In genomic region chr7:157828190-157828589, GRCh38 we compare ENCODE assay signal across 20 cellular contexts.
DNase-seq lines count a peak whose midpoint lies in the region; ATAC-seq lines count a peak whose summit lies in the region.
"Had no signal": no experiment of that assay in that cellular context is flagged by ENCODE, and none has a peak within 500 bp of the region (broad histone marks: within the 10 kb centered on the region; RNA-seq: fewer than 3 reads in every experiment).

No MANE protein-coding gene starts in this region.

- H4K91ac ChIP-seq in mesenchymal stem cell (ENCODE audit: low read length): no peak overlapping the region

- no peak overlapping the region for H2BK5ac ChIP-seq in mesenchymal stem cell (ENCODE audit: low read depth, low read length, poor library complexity, severe bottlenecking)

- no peak overlapping the region for H3K23ac ChIP-seq in mesenchymal stem cell (ENCODE audit: low read length in 2 of 2)

- H3K27ac ChIP-seq in naive thymus-derived CD4-positive, alpha-beta T cell (ENCODE audit: low read depth, low read length): no peak overlapping the region
- H3K27ac ChIP-seq in mesenchymal stem cell (ENCODE audit: low read length, poor library complexity, severe bottlenecking): no peak overlapping the region

- H3K4me2 ChIP-seq in mesenchymal stem cell (ENCODE audit: low read length, poor library complexity, severe bottlenecking): no peak overlapping the region
- H3K4me2 ChIP-seq: GM23338 had no signal

- WGBS in mesenchymal stem cell: 84% methylated on average over 13 of the region's 13 CpGs

- H2AFZ ChIP-seq in mesenchymal stem cell (ENCODE audit: low read depth, low read length): no peak overlapping the region
- H2AFZ ChIP-seq: GM23338 had no signal

- no peak overlapping the region for H3K4me3 Mint-ChIP-seq in activated naive CD4-positive, alpha-beta T cell treated with anti-CD3 and anti-CD28 coated beads, Interleukin-2, amount 10 ng/mL, durations not matched to agents 7 days and 5 days
- peak overlapping the region; percentile 36 for H3K4me3 Mint-ChIP-seq in T-helper 17 cell
- peak overlapping the region in 7 of 10 donors; percentile 19 to 80 (median 57) for H3K4me3 Mint-ChIP-seq in naive thymus-derived CD4-positive, alpha-beta T cell
- H3K4me3 Mint-ChIP-seq: GM23338, HFFc6, IgD-negative memory B cell had no signal

- no peak overlapping the region for H2BK15ac ChIP-seq in mesenchymal stem cell (ENCODE audit: low read depth, poor library complexity, severe bottlenecking)

- no peak overlapping the region for H3K9ac ChIP-seq in mesenchymal stem cell (ENCODE audit: low read length)

- no peak for DNase-seq in activated naive CD4-positive, alpha-beta T cell treated with anti-CD3 and anti-CD28 coated beads, Interleukin-2, amount 10 ng/mL, durations not matched to agents 7 days and 5 days
- no peak for DNase-seq in activated naive CD4-positive, alpha-beta T cell treated with anti-CD3 and anti-CD28 coated beads, Interleukin-2, amount 50 U/mL, for 16 hours
- DNase-seq in T-helper 17 cell (no peak), NCI-H187 (lab: John Stamatoyannopoulos, UW) (no peak), mesenchymal stem cell (no peak)
- DNase-seq in naive thymus-derived CD4-positive, alpha-beta T cell: no peak
- DNase-seq: ACHN, BE2C, C1 segment of cervical spinal cord, DMS153, DMS79, GDM1, H7, HFFc6 had no signal

- H3K18ac ChIP-seq in mesenchymal stem cell (ENCODE audit: low read depth in 1 of 2, low read length in 2 of 2): no peak overlapping the region

- no peak overlapping the region for H2BK120ac ChIP-seq in mesenchymal stem cell (ENCODE audit: low read depth, low read length)

- no peak overlapping the region for H3K14ac ChIP-seq in mesenchymal stem cell (ENCODE audit: low read length in 2 of 2)

- H2BK12ac ChIP-seq in mesenchymal stem cell (ENCODE audit: low read length in 2 of 2): no peak overlapping the region

- H3K79me1 ChIP-seq in mesenchymal stem cell (replicated peaks; ENCODE audit: low read length, poor library complexity, severe bottlenecking): no peaks in the 10 kb centered on the region

- H4K8ac ChIP-seq in mesenchymal stem cell (ENCODE audit: low read length): no peak overlapping the region

- H3K27me3 ChIP-seq in naive thymus-derived CD4-positive, alpha-beta T cell (ENCODE audit: control insufficient read depth in 2 of 2, insufficient read depth in 2 of 2, low read length in 2 of 2): no peaks in the 10 kb centered on the region
- no peaks in the 10 kb centered on the region for H3K27me3 ChIP-seq in mesenchymal stem cell (ENCODE audit: control insufficient read depth in 1 of 2, insufficient read depth in 1 of 2, low read length in 2 of 2)
- H3K27me3 ChIP-seq: BE2C had no signal

- H3K36me3 Mint-ChIP-seq in activated naive CD4-positive, alpha-beta T cell treated with anti-CD3 and anti-CD28 coated beads, Interleukin-2, amount 10 ng/mL, durations not matched to agents 7 days and 5 days: no peaks in the 10 kb centered on the region
- H3K36me3 Mint-ChIP-seq in T-helper 17 cell (ENCODE audit: low read depth): no peaks in the 10 kb centered on the region
- H3K36me3 Mint-ChIP-seq in naive thymus-derived CD4-positive, alpha-beta T cell: no peaks in the 10 kb centered on the region
- H3K36me3 Mint-ChIP-seq: CD4-positive, alpha-beta memory T cell had no signal

- H3K4me1 Mint-ChIP-seq in activated naive CD4-positive, alpha-beta T cell treated with anti-CD3 and anti-CD28 coated beads, Interleukin-2, amount 10 ng/mL, durations not matched to agents 7 days and 5 days: peaks cover 28% of the 10 kb centered on the region
- H3K4me1 Mint-ChIP-seq in T-helper 17 cell: peaks cover 8% of the 10 kb centered on the region
- H3K4me1 Mint-ChIP-seq in naive thymus-derived CD4-positive, alpha-beta T cell: peaks cover 9 to 62% (median 45%) of the 10 kb centered on the region in 7 donors
- H3K4me1 Mint-ChIP-seq: GM23338, IgD-negative memory B cell had no signal

- H3K27ac Mint-ChIP-seq in activated naive CD4-positive, alpha-beta T cell treated with anti-CD3 and anti-CD28 coated beads, Interleukin-2, amount 10 ng/mL, durations not matched to agents 7 days and 5 days: peak overlapping the region; percentile 4
- no peak overlapping the region for H3K27ac Mint-ChIP-seq in T-helper 17 cell
- peak overlapping the region in 8 of 9 donors; percentile 28 to 91 (median 78) for H3K27ac Mint-ChIP-seq in naive thymus-derived CD4-positive, alpha-beta T cell
- H3K27ac Mint-ChIP-seq: GM23338, HFFc6, IgD-negative memory B cell had no signal

- H2AK5ac ChIP-seq in mesenchymal stem cell (ENCODE audit: low read length, severe bottlenecking): no peak overlapping the region

- CTCF ChIA-PET in activated naive CD4-positive, alpha-beta T cell treated with anti-CD3 and anti-CD28 coated beads, Interleukin-2, amount 10 ng/mL, durations not matched to agents 7 days and 5 days (lab: Charles Lee): interaction anchor here (0.7 kb wide), 1 partner anchor 17 kb away, joined by 3 read pairs; no protein-coding TSS in a partner anchor
- CTCF ChIA-PET in naive thymus-derived CD4-positive, alpha-beta T cell (lab: Charles Lee): no interaction called here

- H3K4me1 ChIP-seq in naive thymus-derived CD4-positive, alpha-beta T cell (ENCODE audit: control insufficient read depth in 2 of 2, insufficient read depth in 2 of 2, low read length in 2 of 2): peaks cover 0 to 47% of the 10 kb centered on the region in 2 donors
- no peaks in the 10 kb centered on the region for H3K4me1 ChIP-seq in mesenchymal stem cell (ENCODE audit: control insufficient read depth, insufficient read depth, low read depth, low read length)
- H3K4me1 ChIP-seq: BE2C had no signal

- H3K27me3 Mint-ChIP-seq in activated naive CD4-positive, alpha-beta T cell treated with anti-CD3 and anti-CD28 coated beads, Interleukin-2, amount 10 ng/mL, durations not matched to agents 7 days and 5 days: peaks cover 27% of the 10 kb centered on the region
- peaks cover 7% of the 10 kb centered on the region for H3K27me3 Mint-ChIP-seq in T-helper 17 cell
- H3K27me3 Mint-ChIP-seq in naive thymus-derived CD4-positive, alpha-beta T cell: no peaks in the 10 kb centered on the region
- H3K27me3 Mint-ChIP-seq: CD4-positive, alpha-beta memory T cell; IgD-negative memory B cell had no signal

- intact Hi-C loops in naive thymus-derived CD4-positive, alpha-beta T cell (cut with micrococcal nuclease): loop anchor here in 1 of 2 donors (5.0 kb wide), 2 partner anchors 326 to 356 kb away; no protein-coding TSS in a partner anchor

- ATAC-seq in T-helper 17 cell (no peak), GM18519 (IDR thresholded peaks at IDR 0.05; ENCODE audit: low FRiP score, unreplicated experiment) (no peak)
- ATAC-seq in naive thymus-derived CD4-positive, alpha-beta T cell: no peak
- ATAC-seq: GM23338, HCT116, HepG2 had no signal

- H3K9me3 Mint-ChIP-seq in activated naive CD4-positive, alpha-beta T cell treated with anti-CD3 and anti-CD28 coated beads, Interleukin-2, amount 10 ng/mL, durations not matched to agents 7 days and 5 days: no peaks in the 10 kb centered on the region
- H3K9me3 Mint-ChIP-seq in naive thymus-derived CD4-positive, alpha-beta T cell: no peaks in the 10 kb centered on the region
- H3K9me3 Mint-ChIP-seq: CD4-positive, alpha-beta memory T cell; IgD-negative memory B cell had no signal

- POLR2A ChIA-PET in naive thymus-derived CD4-positive, alpha-beta T cell (lab: Charles Lee): interaction anchor here (0.5 to 5.4 kb wide), 7 partner anchors 9 to 54 kb away, joined by 3 to 43 read pairs (median 4); no protein-coding TSS in a partner anchor

- H3K4ac ChIP-seq in mesenchymal stem cell (ENCODE audit: low read depth in 1 of 2, low read length in 2 of 2): no peak overlapping the region

- H3K9me3 ChIP-seq in T-helper 17 cell (ENCODE audit: control insufficient read depth, low read length, poor library complexity, severe bottlenecking) (no peaks in the 10 kb centered on the region), mesenchymal stem cell (ENCODE audit: control insufficient read depth, low read length) (no peaks in the 10 kb centered on the region)
- no peaks in the 10 kb centered on the region for H3K9me3 ChIP-seq in naive thymus-derived CD4-positive, alpha-beta T cell (ENCODE audit: control insufficient read depth in 2 of 3, low read length in 3 of 3)
- H3K9me3 ChIP-seq: BE2C had no signal

- H3K36me3 ChIP-seq in naive thymus-derived CD4-positive, alpha-beta T cell (ENCODE audit: control insufficient read depth in 2 of 3, insufficient read depth in 3 of 3, low read length in 3 of 3): no peaks in the 10 kb centered on the region
- no peaks in the 10 kb centered on the region for H3K36me3 ChIP-seq in mesenchymal stem cell (ENCODE audit: control insufficient read depth in 1 of 2, insufficient read depth in 2 of 2, low read depth in 1 of 2, low read length in 2 of 2)
- H3K36me3 ChIP-seq: BE2C had no signal

- no peak overlapping the region for H3K4me3 ChIP-seq in naive thymus-derived CD4-positive, alpha-beta T cell (ENCODE audit: low read length)
- H3K4me3 ChIP-seq in mesenchymal stem cell (ENCODE audit: insufficient read depth in 1 of 2, low read depth in 1 of 2, low read length in 2 of 2): no peak overlapping the region
- H3K4me3 ChIP-seq: GM23338 had no signal
